In genomic region chr11:66969584-66970205, GRCh38 we compare ENCODE assay signal across 11 cellular contexts. TPM values are rescaled to one million over a fixed set of nuclear protein-coding genes. Genes with fewer than 3 reads are reported as not detected.
DNase-seq lines count a peak whose midpoint lies in the region; ATAC-seq and TF ChIP-seq lines count a peak whose summit lies in the region.
"Had no signal": no experiment of that assay in that cellular context is flagged by ENCODE, and none has a peak within 500 bp of the region (broad histone marks: within the 10 kb centered on the region; RNA-seq: fewer than 3 reads in every experiment).

No MANE protein-coding gene starts in this region.

- peak overlapping the region; percentile 75 for H3K9ac ChIP-seq in smooth muscle cell (ENCODE audit: low read depth)

- intact Hi-C loops in ascending aorta (cut with DNase I) = loop anchor here (1.0 to 5.0 kb wide), 5 partner anchors 11 to 148 kb away; partner anchors contain the start of genes KDM2A, PC, RCE1 and RHOD

- DNase-seq in ELR (ENCODE audit: low read depth) = peak; percentile 48
- no peak for DNase-seq in ascending aorta (ENCODE audit: low spot score in 2 of 2)
- peak; percentile 86 for DNase-seq in fibroblast of the aortic adventitia (ENCODE audit: low read depth)
- no peak for DNase-seq in smooth muscle cell (lab: John Stamatoyannopoulos, UW; ENCODE audit: unreplicated experiment)
- DNase-seq in NCI-H128 (lab: John Stamatoyannopoulos, UW; ENCODE audit: unreplicated experiment) = no peak
- no peak for DNase-seq in OCI-M2 (lab: John Stamatoyannopoulos, UW; ENCODE audit: unreplicated experiment)
- DNase-seq: CD8-positive, alpha-beta T cell; MV-4-11; NCI-H446 had no signal

- no peaks in the 10 kb centered on the region for H3K36me3 ChIP-seq in ascending aorta
- H3K36me3 ChIP-seq in smooth muscle cell (ENCODE audit: low read depth) = no peaks in the 10 kb centered on the region

- H3K4me3 ChIP-seq in ascending aorta (no peak overlapping the region), fibroblast of the aortic adventitia (ENCODE audit: low read depth, low read length) (no peak overlapping the region), smooth muscle cell (no peak overlapping the region)

- WGBS in smooth muscle cell (ENCODE audit: low lambda C conversion rate) = 59% methylated on average over 6 of the region's 6 CpGs

- H3K9me3 ChIP-seq in ascending aorta (no peaks in the 10 kb centered on the region), smooth muscle cell (replicated peaks; ENCODE audit: low read depth) (no peaks in the 10 kb centered on the region)

- peaks cover 11% of the 10 kb centered on the region for H3F3A ChIP-seq in smooth muscle cell (ENCODE audit: low read depth)

- H3K4me2 ChIP-seq in smooth muscle cell = peak overlapping the region; percentile 34

- no peaks in the 10 kb centered on the region for H3K79me2 ChIP-seq in smooth muscle cell (ENCODE audit: low read depth)

- no peaks in the 10 kb centered on the region for H3K27me3 ChIP-seq in ascending aorta
- H3K27me3 ChIP-seq in smooth muscle cell (ENCODE audit: low read depth) = no peaks in the 10 kb centered on the region

- H4K20me1 ChIP-seq in smooth muscle cell (ENCODE audit: low read depth) = no peaks in the 10 kb centered on the region

- H3K27ac ChIP-seq in ascending aorta = peak overlapping the region; percentile 92 to 96
- H3K27ac ChIP-seq in smooth muscle cell (ENCODE audit: low read depth) = peak overlapping the region; percentile 98

- no peak overlapping the region for H2AFZ ChIP-seq in smooth muscle cell (ENCODE audit: low read depth)

- H3K4me1 ChIP-seq in ascending aorta (peaks cover 15 to 18% of the 10 kb centered on the region in 2 donors), smooth muscle cell (ENCODE audit: low read depth) (no peaks in the 10 kb centered on the region)

- TF ChIP-seq CTCF in ascending aorta (IDR thresholded peaks at IDR 0.05) (no peak), fibroblast of the aortic adventitia (IDR thresholded peaks at IDR 0.05; ENCODE audit: insufficient read depth, low read length) (no peak), smooth muscle cell (IDR thresholded peaks at IDR 0.05; ENCODE audit: borderline replicate concordance, insufficient read depth, poor library complexity, severe bottlenecking) (no peak)

- ATAC-seq in HG02938 (IDR thresholded peaks at IDR 0.05; ENCODE audit: unreplicated experiment) = no peak
- ATAC-seq in activated CD4-positive, CD25-positive, alpha-beta regulatory T cell treated with anti-CD3 and anti-CD28 coated beads, Interleukin-2, amount 50 U/mL, for 24 hours = no peak
- ATAC-seq: CD8-positive, alpha-beta T cell had no signal

RNA-seq across cellular contexts. Expression of gene C11orf86, which starts 5.4 kb away (rescaled TPM):
- total RNA-seq in ascending aorta = not detected
- not detected in 2 replicates for total RNA-seq in fibroblast of the aortic adventitia (ENCODE audit: low replicate concordance)
- total RNA-seq in smooth muscle cell = not detected in 2 replicates
- not detected in 2 replicates for polyA plus RNA-seq in smooth muscle cell
- total RNA-seq: CD8-positive, alpha-beta T cell had no signal

RNA-seq across cellular contexts. Expression of gene PC, which starts 11.5 kb away (rescaled TPM):
- total RNA-seq in ascending aorta (13.5 TPM), fibroblast of the aortic adventitia (ENCODE audit: low replicate concordance) (12.7 and 21.5 TPM in 2 replicates), smooth muscle cell (11.8 TPM in 2 replicates)
- 21.8 and 36.1 TPM in 2 replicates for polyA plus RNA-seq in smooth muscle cell

RNA-seq across cellular contexts. Expression of gene SYT12, which starts 53.2 kb away (rescaled TPM):
- 6.3 TPM for total RNA-seq in ascending aorta
- total RNA-seq in fibroblast of the aortic adventitia (ENCODE audit: low replicate concordance) = 0.09 TPM in 1 of 2 replicates, not detected in the other
- 0.67 and 2.1 TPM in 2 replicates for total RNA-seq in smooth muscle cell
- 3.4 and 4.9 TPM in 2 replicates for polyA plus RNA-seq in smooth muscle cell
- total RNA-seq: CD8-positive, alpha-beta T cell had no signal

Comparison
In these comparisons a context has a peak if more than half of its experiments do, and no peak if none do; other contexts are left out.
1. DNase-seq: peak in ELR (single experiment) and fibroblast of the aortic adventitia (single experiment); none in ascending aorta (0 of 2), smooth muscle cell (single experiment), NCI-H128 (single experiment) and OCI-M2 (single experiment).